Comparison of ENCODE assay signal across 9 cellular contexts in genomic region chr11:64253043-64253442, GRCh38. TPM values are rescaled to one million over a fixed set of nuclear protein-coding genes. Genes with fewer than 3 reads are reported as not detected.
DNase-seq lines count a peak whose midpoint lies in the region; ATAC-seq and TF ChIP-seq lines count a peak whose summit lies in the region.
"Had no signal": no experiment of that assay in that cellular context is flagged by ENCODE, and none has a peak within 500 bp of the region (broad histone marks: within the 10 kb centered on the region; RNA-seq: fewer than 3 reads in every experiment).

No MANE protein-coding gene starts in this region.

- H3K27me3 Mint-ChIP-seq in Calu3 (ENCODE audit: unreplicated experiment) (no peaks in the 10 kb centered on the region), progenitor cell of endocrine pancreas (peaks cover 3% of the 10 kb centered on the region)

- H3K27ac ChIP-seq in Panc1 (ENCODE audit: low read length) (peak overlapping the region; percentile 41; the same call in 1 of the 2 replicates), MM.1S (ENCODE audit: low read length) (no peak overlapping the region)

- CTCF ChIA-PET in Calu3 (lab: Charles Lee): no interaction called here
- CTCF ChIA-PET in Panc1 (lab: Charles Lee): no interaction called here

- no peak overlapping the region for H3K27ac Mint-ChIP-seq in Calu3 (ENCODE audit: unreplicated experiment)
- H3K27ac Mint-ChIP-seq in progenitor cell of endocrine pancreas: no peak overlapping the region

- H3K79me2 ChIP-seq in MM.1S (ENCODE audit: low read length): peaks cover 9% of the 10 kb centered on the region

- peaks cover 4% of the 10 kb centered on the region for H3K4me1 Mint-ChIP-seq in Calu3 (ENCODE audit: low read depth, unreplicated experiment)
- H3K4me1 Mint-ChIP-seq in progenitor cell of endocrine pancreas (ENCODE audit: low read depth): peaks cover 7% of the 10 kb centered on the region

- BruUV-seq in Calu3 (replicated peaks; lab: Mats Ljungman, UMichigan) (no TSS peak), Panc1 (replicated peaks; lab: Mats Ljungman, UMichigan) (TSS peak; percentile 83)

- in situ Hi-C loops in Panc1 (cut with HindIII; ENCODE audit: low pct_unique_long_range_greater_than_20kb, low sequenced_read_pairs): no loop called here

- intact Hi-C loops in Calu3 (cut with micrococcal nuclease; ENCODE audit: unreplicated experiment) (no loop called here), Panc1 (cut with micrococcal nuclease; ENCODE audit: unreplicated experiment) (no loop called here)

- POLR2A ChIA-PET in Panc1 (lab: Charles Lee): interaction anchor here (0.6 kb wide), 1 partner anchor 49 kb away, joined by 5 read pairs; no protein-coding TSS in a partner anchor

- H3K9me3 Mint-ChIP-seq in Calu3 (ENCODE audit: low read depth, unreplicated experiment) (no peaks in the 10 kb centered on the region), progenitor cell of endocrine pancreas (ENCODE audit: low read depth) (no peaks in the 10 kb centered on the region)

- H3K4me3 ChIP-seq in Panc1 (ENCODE audit: low read depth in 2 of 2, low read length in 2 of 2): peak overlapping the region; percentile 84 to 90
- H3K4me3 ChIP-seq in epithelial cell of esophagus (ENCODE audit: low read length): peak overlapping the region; percentile 90
- H3K4me3 ChIP-seq in MM.1S (ENCODE audit: low read length): no peak overlapping the region

- H3K9me3 ChIP-seq in Panc1 (ENCODE audit: control insufficient read depth, insufficient read depth, low read depth, low read length): no peaks in the 10 kb centered on the region
- no peaks in the 10 kb centered on the region for H3K9me3 ChIP-seq in MM.1S (replicated peaks; ENCODE audit: insufficient read depth, low read length)

- H3K9ac ChIP-seq in MM.1S (ENCODE audit: low read length): no peak overlapping the region

- H3K36me3 ChIP-seq in Panc1 (ENCODE audit: control insufficient read depth, insufficient read depth, low read length): peaks cover 3% of the 10 kb centered on the region; the same call in 1 of the 2 replicates
- H3K36me3 ChIP-seq in MM.1S (replicated peaks; ENCODE audit: insufficient read depth, low read length): no peaks in the 10 kb centered on the region

- H3K27me3 ChIP-seq in Panc1 (ENCODE audit: control insufficient read depth, insufficient read depth, low read length): no peaks in the 10 kb centered on the region
- peaks cover 5% of the 10 kb centered on the region; the same call in 1 of the 2 replicates for H3K27me3 ChIP-seq in MM.1S (replicated peaks; ENCODE audit: insufficient read depth, low read length)

- TF ChIP-seq CTCF in Calu3 (IDR thresholded peaks at IDR 0.05; ENCODE audit: unreplicated experiment): no peak
- no peak for TF ChIP-seq CTCF in Panc1 (IDR thresholded peaks at IDR 0.05)
- no peak for TF ChIP-seq CTCF in epithelial cell of esophagus (IDR thresholded peaks at IDR 0.05; ENCODE audit: insufficient read depth, low read depth, low read length, missing control alignments)
- TF ChIP-seq CTCF in progenitor cell of endocrine pancreas (IDR thresholded peaks at IDR 0.05; ENCODE audit: unreplicated experiment): no peak
- TF ChIP-seq CTCF in MM.1S (IDR thresholded peaks at IDR 0.05; ENCODE audit: low read length): no peak

- H3F3A ChIP-seq in MM.1S (ENCODE audit: insufficient read depth, low read length): no peaks in the 10 kb centered on the region

- H3K4me1 ChIP-seq in Panc1 (ENCODE audit: control insufficient read depth, insufficient read depth, low read length) (peaks cover 37% of the 10 kb centered on the region), MM.1S (ENCODE audit: low read length) (no peaks in the 10 kb centered on the region; the same call in 1 of the 2 replicates)

- peaks cover 58% of the 10 kb centered on the region for H3K36me3 Mint-ChIP-seq in Calu3 (ENCODE audit: insufficient read depth, unreplicated experiment)
- peaks cover 1% of the 10 kb centered on the region for H3K36me3 Mint-ChIP-seq in progenitor cell of endocrine pancreas (ENCODE audit: insufficient read depth)

- ATAC-seq in Panc1: no peak

- no peak for DNase-seq in Calu3
- DNase-seq in Panc1 (ENCODE audit: low read depth, low spot score): no peak
- DNase-seq in epithelial cell of esophagus (ENCODE audit: low read depth): no peak
- DNase-seq in progenitor cell of endocrine pancreas (ENCODE audit: low spot score, unreplicated experiment): no peak
- DNase-seq in AG08396 (ENCODE audit: low spot score): no peak
- DNase-seq in MM.1S: no peak
- DNase-seq in NCI-H2107 treated with DMSO at 0.1 percent for 48 hours (lab: John Stamatoyannopoulos, UW; ENCODE audit: unreplicated experiment): no peak
- no peak for DNase-seq in activated effector memory CD4-positive, alpha-beta T cell treated with anti-CD3 and anti-CD28 coated beads, Interleukin-2, amount 50 U/mL, for 16 hours
- DNase-seq: NCI-H1694 had no signal

- H3K4me3 Mint-ChIP-seq in Calu3 (ENCODE audit: low read depth, unreplicated experiment): peak overlapping the region; percentile 90
- peak overlapping the region; percentile 31 for H3K4me3 Mint-ChIP-seq in progenitor cell of endocrine pancreas (ENCODE audit: low read depth)

- no peak overlapping the region for H2AFZ ChIP-seq in MM.1S (ENCODE audit: low read length)

- no peaks in the 10 kb centered on the region for H3K9me2 ChIP-seq in MM.1S (replicated peaks; ENCODE audit: insufficient read depth, low read length)

- H4K20me1 ChIP-seq in MM.1S (ENCODE audit: insufficient read depth, low read length): no peaks in the 10 kb centered on the region

- H3K4me2 ChIP-seq in MM.1S (ENCODE audit: low read depth, low read length): no peak overlapping the region; the same call in 1 of the 2 replicates

RNA-seq across cellular contexts. Expression of gene PLCB3, which starts 1.7 kb away (rescaled TPM):
- 35.9 and 39.5 TPM in 2 replicates for total RNA-seq in Calu3 (2022)
- total RNA-seq in Panc1 (2021; ENCODE audit: unreplicated experiment): 41.2 TPM
- 55.5 TPM for polyA plus RNA-seq in Panc1 (2012; ENCODE audit: insufficient read length)
- 22.6 and 27.3 TPM in 2 replicates for total RNA-seq in progenitor cell of endocrine pancreas

RNA-seq across cellular contexts. Expression of gene PPP1R14B, which starts 6.3 kb away (rescaled TPM):
- total RNA-seq in Calu3 (2022) (276 and 334 TPM in 2 replicates), Panc1 (2021; ENCODE audit: unreplicated experiment) (261 TPM), progenitor cell of endocrine pancreas (198 TPM in 2 replicates)
- 287 TPM for polyA plus RNA-seq in Panc1 (2012; ENCODE audit: insufficient read length)

RNA-seq across cellular contexts. Expression of gene FKBP2, which starts 12.1 kb away (rescaled TPM):
- total RNA-seq in Calu3 (2022): 87.4 and 91.3 TPM in 2 replicates
- 71.8 TPM for total RNA-seq in Panc1 (2021; ENCODE audit: unreplicated experiment)
- polyA plus RNA-seq in Panc1 (2012; ENCODE audit: insufficient read length): 182 TPM
- total RNA-seq in progenitor cell of endocrine pancreas: 48.5 and 57.7 TPM in 2 replicates

RNA-seq across cellular contexts. Expression of gene VEGFB, which starts 18.7 kb away (rescaled TPM):
- total RNA-seq in Calu3 (2022): 88.8 and 91.5 TPM in 2 replicates
- total RNA-seq in Panc1 (2021; ENCODE audit: unreplicated experiment): 101 TPM
- 126 TPM for polyA plus RNA-seq in Panc1 (2012; ENCODE audit: insufficient read length)
- 66.1 and 68.2 TPM in 2 replicates for total RNA-seq in progenitor cell of endocrine pancreas

RNA-seq across cellular contexts. Expression of gene DNAJC4, which starts 22.7 kb away (rescaled TPM):
- total RNA-seq in Calu3 (2022): 26.6 and 28.0 TPM in 2 replicates
- total RNA-seq in Panc1 (2021; ENCODE audit: unreplicated experiment): 41.0 TPM
- 82.2 TPM for polyA plus RNA-seq in Panc1 (2012; ENCODE audit: insufficient read length)
- total RNA-seq in progenitor cell of endocrine pancreas: 35.4 and 39.1 TPM in 2 replicates
